In the genomic region with DNA sequence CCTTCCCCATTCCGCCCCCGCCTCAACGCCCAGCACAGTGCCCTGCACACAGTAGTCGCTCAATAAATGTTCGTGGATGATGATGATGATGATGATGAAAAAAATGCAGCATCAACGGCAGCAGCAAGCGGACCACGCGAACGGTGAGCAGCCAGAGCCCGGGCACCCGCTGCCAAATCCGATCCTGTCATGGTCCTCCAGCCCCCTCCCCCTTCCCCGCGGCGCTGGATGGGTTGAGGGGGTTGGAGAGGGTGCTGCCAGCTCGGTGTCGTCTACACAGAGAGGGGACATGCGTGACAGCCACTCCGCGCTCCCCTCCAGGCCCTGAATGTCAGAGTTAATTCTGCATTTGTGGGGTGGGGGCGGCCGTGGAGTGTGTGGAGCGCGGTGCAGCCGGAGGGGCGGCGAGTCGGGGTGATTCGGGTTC, we compare ENCODE assay signal across 8 cellular contexts. TPM values are rescaled to one million over a fixed set of nuclear protein-coding genes. Genes with fewer than 3 reads are reported as not detected.
DNase-seq lines count a peak whose midpoint lies in the region; ATAC-seq and TF ChIP-seq lines count a peak whose summit lies in the region.
"Had no signal": no experiment of that assay in that cellular context is flagged by ENCODE, and none has a peak within 500 bp of the region (broad histone marks: within the 10 kb centered on the region; RNA-seq: fewer than 3 reads in every experiment).

No MANE protein-coding gene starts in this region.

- H3K23ac ChIP-seq in H9 (ENCODE audit: insufficient read length, low read depth, low read length) = no peak overlapping the region

- H4K8ac ChIP-seq in H9 (replicated peaks; ENCODE audit: insufficient read length, low read depth, low read length) = no peak overlapping the region

- DNase-seq in H9 (no peak), ureter (ENCODE audit: low spot score) (no peak)

- H2BK120ac ChIP-seq in H9 (ENCODE audit: low read depth, low read length, poor library complexity, severe bottlenecking) = no peak overlapping the region

- H3K79me2 ChIP-seq in H9 (ENCODE audit: insufficient read depth, low read length) = no peaks in the 10 kb centered on the region

- no peak for ATAC-seq in GM18873 (IDR thresholded peaks at IDR 0.05; ENCODE audit: low FRiP score, unreplicated experiment)
- no peak for ATAC-seq in HG03025 (IDR thresholded peaks at IDR 0.05; ENCODE audit: low FRiP score, unreplicated experiment)

- H2BK5ac ChIP-seq in H9 (ENCODE audit: insufficient read length, low read length) = no peak overlapping the region

- no peak overlapping the region for H2BK20ac ChIP-seq in H9 (ENCODE audit: low read depth, low read length, poor library complexity, severe bottlenecking)

- H2BK12ac ChIP-seq in H9 (ENCODE audit: insufficient read length, low read depth, low read length) = no peak overlapping the region

- H3K9me3 Mint-ChIP-seq in H9 = no peaks in the 10 kb centered on the region
- H3K9me3 Mint-ChIP-seq in activated naive CD8-positive, alpha-beta T cell (ENCODE audit: low read depth) = no peaks in the 10 kb centered on the region

- H3K27me3 Mint-ChIP-seq in H9 (ENCODE audit: low read depth) = peaks cover 78% of the 10 kb centered on the region
- peaks cover 34% of the 10 kb centered on the region for H3K27me3 Mint-ChIP-seq in activated naive CD8-positive, alpha-beta T cell

- no peaks in the 10 kb centered on the region for H4K20me1 ChIP-seq in H9 (ENCODE audit: control insufficient read depth, insufficient read depth, insufficient read length)

- no peak for TF ChIP-seq CTCF in H9 (conservative IDR thresholded peaks at IDR 0.05)

- no peak overlapping the region for H3K27ac Mint-ChIP-seq in H9
- no peak overlapping the region for H3K27ac Mint-ChIP-seq in activated naive CD8-positive, alpha-beta T cell

- H3K27ac ChIP-seq in H9 (ENCODE audit: insufficient read length, low read depth, low read length) = no peak overlapping the region
- H3K27ac ChIP-seq in iPS-18a (ENCODE audit: low read length) = no peak overlapping the region
- H3K27ac ChIP-seq: HL-60 had no signal

- H3K4me3 ChIP-seq in iPS-18a (ENCODE audit: low read length) (peak overlapping the region; percentile 62), skeletal muscle satellite cell (ENCODE audit: low read length) (peak overlapping the region; percentile 49)

- H3K4me3 Mint-ChIP-seq in H9 = peak overlapping the region; percentile 61 to 87
- H3K4me3 Mint-ChIP-seq in activated naive CD8-positive, alpha-beta T cell = peak overlapping the region; percentile 68

- H2AK5ac ChIP-seq in H9 (ENCODE audit: insufficient read length, low read length) = no peak overlapping the region

- H3K4me1 Mint-ChIP-seq in H9 = peaks cover 12 to 19% of the 10 kb centered on the region in 2 experiments
- H3K4me1 Mint-ChIP-seq in activated naive CD8-positive, alpha-beta T cell (ENCODE audit: low read depth) = peaks cover 11% of the 10 kb centered on the region

- H3K4ac ChIP-seq in H9 (ENCODE audit: low read depth, low read length) = no peak overlapping the region

- H3K4me1 ChIP-seq in H9 (ENCODE audit: insufficient read depth, low read length) (no peaks in the 10 kb centered on the region), iPS-18a (ENCODE audit: control insufficient read depth, low read depth, low read length) (peaks cover 10% of the 10 kb centered on the region), skeletal muscle satellite cell (ENCODE audit: control insufficient read depth, insufficient read depth, low read length) (peaks cover 6% of the 10 kb centered on the region)

- no peak overlapping the region for H3K9ac ChIP-seq in H9 (ENCODE audit: extremely low read depth, insufficient read length, low read length)
- H3K9ac ChIP-seq in iPS-18a (ENCODE audit: low read length) = no peak overlapping the region
- H3K9ac ChIP-seq in skeletal muscle satellite cell (ENCODE audit: low read depth, low read length) = no peak overlapping the region

- no peak overlapping the region for H3T11ph ChIP-seq in H9 (ENCODE audit: low read length)

- H4K91ac ChIP-seq in H9 (ENCODE audit: insufficient read length, low read depth, low read length) = no peak overlapping the region

- H3K14ac ChIP-seq in H9 (ENCODE audit: insufficient read depth, low read length) = no peak overlapping the region

- no peak overlapping the region for H3K18ac ChIP-seq in H9 (ENCODE audit: insufficient read length, low read depth, low read length)

- H3K23me2 ChIP-seq in H9 (ENCODE audit: insufficient read length, low read depth, low read length, poor library complexity, severe bottlenecking) = peaks cover 12% of the 10 kb centered on the region

- no peak overlapping the region for H3K56ac ChIP-seq in H9 (ENCODE audit: insufficient read length, low read depth, low read length)

- H3K9me3 ChIP-seq in H9 (ENCODE audit: control insufficient read depth, low read depth, low read length) (no peaks in the 10 kb centered on the region), iPS-18a (ENCODE audit: control insufficient read depth, low read depth, low read length) (no peaks in the 10 kb centered on the region), skeletal muscle satellite cell (replicated peaks; ENCODE audit: low read length) (no peaks in the 10 kb centered on the region)

- no peak overlapping the region for H2AFZ ChIP-seq in H9 (ENCODE audit: low read length)

- no peaks in the 10 kb centered on the region for H3K36me3 Mint-ChIP-seq in H9 (ENCODE audit: insufficient read depth in 1 of 3, low read depth in 3 of 3)
- H3K36me3 Mint-ChIP-seq in activated naive CD8-positive, alpha-beta T cell = no peaks in the 10 kb centered on the region

- no peak overlapping the region for H2BK15ac ChIP-seq in H9 (ENCODE audit: low read depth, low read length)

- no CpG with 5 or more reads among the region's 30 CpGs for WGBS in H9 (ENCODE audit: extremely low coverage, insufficient read length, low lambda C conversion rate)

- H4K5ac ChIP-seq in H9 (ENCODE audit: insufficient read length, low read depth, low read length) = no peak overlapping the region

- H3K4me2 ChIP-seq in H9 (ENCODE audit: insufficient read depth, insufficient read length, low read length) (peak overlapping the region; percentile 56), skeletal muscle satellite cell (ENCODE audit: low read length) (peak overlapping the region; percentile 58)

- H3K36me3 ChIP-seq in iPS-18a (ENCODE audit: control insufficient read depth, low read depth, low read length) = no peaks in the 10 kb centered on the region
- H3K36me3 ChIP-seq in skeletal muscle satellite cell (ENCODE audit: insufficient read depth, low read length) = no peaks in the 10 kb centered on the region

- H3K27me3 ChIP-seq in H9 (ENCODE audit: insufficient read depth, low read length) (peaks cover 15% of the 10 kb centered on the region), iPS-18a (ENCODE audit: control insufficient read depth, insufficient read depth, low read length) (peaks cover 73% of the 10 kb centered on the region), skeletal muscle satellite cell (ENCODE audit: control insufficient read depth, insufficient read depth, low read length) (peaks cover 74% of the 10 kb centered on the region)

- no peaks in the 10 kb centered on the region for H3K79me1 ChIP-seq in H9 (ENCODE audit: insufficient read depth, low read depth, low read length, poor library complexity, severe bottlenecking)

RNA-seq across cellular contexts. Expression of gene CACNA1D, which starts 0.7 kb away (rescaled TPM):
- 1.9 and 3.5 TPM in 2 replicates for total RNA-seq in H9 (2021)
- total RNA-seq in skeletal muscle satellite cell (2012; rRNA removed) = 0.22 and 1.0 TPM in 2 replicates
- 84.4 TPM for total RNA-seq in ureter

Comparison
In these comparisons a context has a peak if more than half of its experiments do, and no peak if none do; other contexts are left out.
1. RNA of gene CACNA1D, which starts 0.7 kb away (total RNA-seq): 84.4 TPM in ureter (single experiment); 1.9 to 3.5 TPM in H9; every median in the first group is over 10 times any median in the second.